ENCODE assay signal across 1 cellular context in genomic region chr1:26315874-26316850, GRCh38.
TF ChIP-seq lines count a peak whose summit lies in the region.

No MANE protein-coding gene starts in this region.

TF ChIP-seq in H1, 55 proteins besides CTCF, POLR2A, EP300 and RAD21:
- peak; percentile 4; the same call in 1 of the 2 replicates for TF ChIP-seq CEBPB (IDR thresholded peaks at IDR 0.05; ENCODE audit: low read depth, low read length)
- TF ChIP-seq POLR2AphosphoS5 (IDR thresholded peaks at IDR 0.05; ENCODE audit: low read depth, low read length) = no peak
- peak; percentile 76 for TF ChIP-seq KDM1A (IDR thresholded peaks at IDR 0.05; ENCODE audit: borderline replicate concordance, low read length)
